1 cellular context compared by ENCODE assay signal in the genomic region with DNA sequence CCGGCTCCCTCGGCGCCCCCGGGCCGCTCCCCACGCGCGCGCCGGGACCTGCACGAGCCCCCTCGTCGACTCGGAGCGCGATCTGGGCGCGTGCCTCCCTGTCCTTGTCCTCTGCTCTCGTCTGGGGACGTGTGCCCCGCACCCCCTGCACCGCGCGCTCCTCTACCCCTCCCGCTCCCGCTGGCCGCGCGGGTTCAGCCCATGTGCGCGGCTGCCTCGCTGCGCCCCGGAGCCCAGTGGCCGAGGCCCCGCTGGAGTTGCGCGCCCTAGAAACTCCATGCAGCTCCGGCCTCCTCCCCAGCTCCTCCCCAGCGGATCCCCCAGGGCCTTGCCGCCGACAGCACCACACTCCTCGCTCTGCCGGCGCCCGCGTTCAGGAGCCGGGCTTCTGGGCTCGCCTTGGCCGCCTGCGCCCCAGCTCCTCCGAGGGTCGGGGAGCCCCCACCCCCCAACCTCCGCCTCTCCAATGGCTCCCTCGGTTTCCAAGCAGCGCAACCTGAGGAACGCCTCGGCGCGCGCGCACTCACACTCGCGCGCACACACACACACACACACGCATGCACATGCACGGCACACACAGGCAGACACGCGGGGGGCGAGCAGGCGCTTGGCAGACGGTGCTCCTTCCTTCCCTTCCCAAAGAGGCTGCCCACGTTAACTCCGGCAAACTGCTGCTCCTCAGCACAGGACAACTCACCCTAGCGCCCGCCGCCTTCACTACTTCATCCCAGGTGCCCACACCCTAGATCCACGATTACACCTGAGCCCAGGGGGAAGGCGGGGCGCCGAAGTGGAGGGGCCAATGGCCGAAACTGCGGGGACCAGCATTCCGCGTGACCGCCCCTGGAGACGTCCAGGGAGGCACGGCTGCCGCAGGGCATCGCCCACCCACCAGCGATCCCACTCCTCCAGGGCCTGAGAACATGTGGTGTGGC.
A peak's percentile ranks its signal among the peaks of the same experiment; 100 is the strongest.
TF ChIP-seq lines count a peak whose summit lies in the region.

No MANE protein-coding gene starts in this region.

TF ChIP-seq in WTC11, 78 proteins besides CTCF, POLR2A, EP300 and RAD21 (continued from another document):
- TF ChIP-seq, protein P1, sequence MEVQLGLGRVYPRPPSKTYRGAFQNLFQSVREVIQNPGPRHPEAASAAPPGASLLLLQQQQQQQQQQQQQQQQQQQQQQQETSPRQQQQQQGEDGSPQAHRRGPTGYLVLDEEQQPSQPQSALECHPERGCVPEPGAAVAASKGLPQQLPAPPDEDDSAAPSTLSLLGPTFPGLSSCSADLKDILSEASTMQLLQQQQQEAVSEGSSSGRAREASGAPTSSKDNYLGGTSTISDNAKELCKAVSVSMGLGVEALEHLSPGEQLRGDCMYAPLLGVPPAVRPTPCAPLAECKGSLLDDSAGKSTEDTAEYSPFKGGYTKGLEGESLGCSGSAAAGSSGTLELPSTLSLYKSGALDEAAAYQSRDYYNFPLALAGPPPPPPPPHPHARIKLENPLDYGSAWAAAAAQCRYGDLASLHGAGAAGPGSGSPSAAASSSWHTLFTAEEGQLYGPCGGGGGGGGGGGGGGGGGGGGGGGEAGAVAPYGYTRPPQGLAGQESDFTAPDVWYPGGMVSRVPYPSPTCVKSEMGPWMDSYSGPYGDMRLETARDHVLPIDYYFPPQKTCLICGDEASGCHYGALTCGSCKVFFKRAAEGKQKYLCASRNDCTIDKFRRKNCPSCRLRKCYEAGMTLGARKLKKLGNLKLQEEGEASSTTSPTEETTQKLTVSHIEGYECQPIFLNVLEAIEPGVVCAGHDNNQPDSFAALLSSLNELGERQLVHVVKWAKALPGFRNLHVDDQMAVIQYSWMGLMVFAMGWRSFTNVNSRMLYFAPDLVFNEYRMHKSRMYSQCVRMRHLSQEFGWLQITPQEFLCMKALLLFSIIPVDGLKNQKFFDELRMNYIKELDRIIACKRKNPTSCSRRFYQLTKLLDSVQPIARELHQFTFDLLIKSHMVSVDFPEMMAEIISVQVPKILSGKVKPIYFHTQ (CRISPR knock-in tag; IDR thresholded peaks at IDR 0.05) = no peak
- TF ChIP-seq ESRRA (CRISPR knock-in tag; IDR thresholded peaks at IDR 0.05; ENCODE audit: borderline replicate concordance) (peak; percentile 41; the same call in 1 of the 2 replicates), ZNF121 (CRISPR knock-in tag; IDR thresholded peaks at IDR 0.05) (no peak), ETV6 (CRISPR knock-in tag; IDR thresholded peaks at IDR 0.05) (peak; percentile 47; the same call in 1 of the 2 replicates)
- TF ChIP-seq, protein P2, sequence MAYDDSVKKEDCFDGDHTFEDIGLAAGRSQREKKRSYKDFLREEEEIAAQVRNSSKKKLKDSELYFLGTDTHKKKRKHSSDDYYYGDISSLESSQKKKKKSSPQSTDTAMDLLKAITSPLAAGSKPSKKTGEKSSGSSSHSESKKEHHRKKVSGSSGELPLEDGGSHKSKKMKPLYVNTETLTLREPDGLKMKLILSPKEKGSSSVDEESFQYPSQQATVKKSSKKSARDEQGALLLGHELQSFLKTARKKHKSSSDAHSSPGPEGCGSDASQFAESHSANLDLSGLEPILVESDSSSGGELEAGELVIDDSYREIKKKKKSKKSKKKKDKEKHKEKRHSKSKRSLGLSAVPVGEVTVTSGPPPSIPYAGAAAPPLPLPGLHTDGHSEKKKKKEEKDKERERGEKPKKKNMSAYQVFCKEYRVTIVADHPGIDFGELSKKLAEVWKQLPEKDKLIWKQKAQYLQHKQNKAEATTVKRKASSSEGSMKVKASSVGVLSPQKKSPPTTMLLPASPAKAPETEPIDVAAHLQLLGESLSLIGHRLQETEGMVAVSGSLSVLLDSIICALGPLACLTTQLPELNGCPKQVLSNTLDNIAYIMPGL (CRISPR knock-in tag; IDR thresholded peaks at IDR 0.05) = no peak; the same call in 1 of the 2 replicates
